In genomic region chr22:35684732-35685131, GRCh38 we compare ENCODE assay signal across 1 cellular context.
TF ChIP-seq lines count a peak whose summit lies in the region.

No MANE protein-coding gene starts in this region.

TF ChIP-seq in H1, 55 proteins besides CTCF, POLR2A, EP300 and RAD21 (continued from another document):
- TF ChIP-seq TBP (IDR thresholded peaks at IDR 0.05; ENCODE audit: low read depth, low read length) (no peak), SUZ12 (IDR thresholded peaks at IDR 0.05; ENCODE audit: low read length) (no peak), GTF2F1 (IDR thresholded peaks at IDR 0.05; ENCODE audit: borderline replicate concordance, low read depth, low read length) (no peak), HDAC6 (IDR thresholded peaks at IDR 0.05; ENCODE audit: low read depth, low read length) (no peak), PHF8 (conservative IDR thresholded peaks at IDR 0.05; ENCODE audit: low read depth, low read length) (no peak), KDM5A (IDR thresholded peaks at IDR 0.05; ENCODE audit: low read length) (no peak), TAF7 (optimal IDR thresholded peaks at IDR 0.05; ENCODE audit: borderline replicate concordance, low read depth, low read length) (no peak), SP1 (IDR thresholded peaks at IDR 0.05; ENCODE audit: low read depth, low read length) (no peak), POLR2AphosphoS5 (IDR thresholded peaks at IDR 0.05; ENCODE audit: low read depth, low read length) (no peak), RXRA (IDR thresholded peaks at IDR 0.05; ENCODE audit: insufficient read depth, low read depth, low read length) (no peak), POU5F1 (IDR thresholded peaks at IDR 0.05; ENCODE audit: low read depth, low read length) (no peak)
